ENCODE assay signal across 8 cellular contexts in the genomic region with DNA sequence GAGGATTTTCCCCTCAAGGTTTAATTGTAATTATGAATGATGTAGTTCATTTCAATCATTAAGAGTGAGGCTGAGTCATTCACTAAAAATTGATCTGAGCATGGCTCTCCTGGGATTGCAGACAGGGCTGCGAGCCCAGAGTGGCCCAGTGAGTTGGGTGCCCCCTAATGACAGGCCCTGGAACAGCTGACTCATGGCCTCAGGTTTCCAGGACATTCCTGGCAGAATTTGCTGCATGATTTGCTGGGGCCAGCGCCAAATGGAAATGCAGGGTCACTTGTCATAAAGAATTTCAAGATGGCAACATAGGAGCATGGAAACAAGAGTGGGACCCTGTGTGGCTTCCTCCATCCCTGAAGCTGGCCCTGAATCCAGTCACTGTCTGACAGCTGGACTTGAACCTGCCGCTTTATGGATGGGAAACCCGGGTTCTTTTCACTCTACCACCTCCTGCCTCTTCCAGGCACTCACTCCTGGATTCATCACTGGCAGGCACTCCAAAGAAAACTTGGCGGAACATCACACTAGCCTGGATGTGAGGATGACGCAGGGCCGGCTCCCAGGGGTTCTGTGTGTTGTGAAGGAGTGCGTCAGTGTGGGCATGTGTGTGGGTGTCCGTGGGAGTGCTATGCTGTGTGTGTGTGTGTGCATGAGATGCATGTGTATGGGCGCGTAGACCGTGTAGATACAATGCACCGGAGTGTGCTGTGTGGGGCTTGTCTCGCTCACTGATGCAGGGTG. TPM values are rescaled to one million over a fixed set of nuclear protein-coding genes. Genes with fewer than 3 reads are reported as not detected.
A peak's percentile ranks its signal among the peaks of the same experiment; 100 is the strongest.
DNase-seq lines count a peak whose midpoint lies in the region; TF ChIP-seq lines count a peak whose summit lies in the region.

No MANE protein-coding gene starts in this region.

- H3K4me3 ChIP-seq in GM12865 (ENCODE audit: low read depth, low read length) = no peak overlapping the region

- DNase-seq in ACHN (peak; percentile 70), GM12865 (ENCODE audit: low read depth) (no peak), NCI-H345 (lab: John Stamatoyannopoulos, UW) (peak; percentile 63), dermis microvascular lymphatic vessel endothelial cell (ENCODE audit: low read depth in 2 of 2) (peak; percentile 50 to 63), myocyte (ENCODE audit: low read depth) (peak; percentile 68), NCI-H226 (no peak)
- DNase-seq in activated CD4-positive, alpha-beta T cell treated with anti-CD3 and anti-CD28 coated beads for 4 hours = no peak
- DNase-seq in activated CD4-positive, CD25-positive, alpha-beta regulatory T cell (lab: John Stamatoyannopoulos, UW) = no peak

- TF ChIP-seq CTCF in GM12865 (IDR thresholded peaks at IDR 0.05; ENCODE audit: insufficient read depth, low read depth, low read length, missing control alignments) = peak; percentile 46

- in situ Hi-C loops in ACHN (cut with HindIII; ENCODE audit: low pct_ligation_motif_present, low pct_unique_long_range_greater_than_20kb, low sequenced_read_pairs) = no loop called here

RNA-seq across cellular contexts. Expression of a gene that starts 15.2 kb away (rescaled TPM):
- total RNA-seq in dermis microvascular lymphatic vessel endothelial cell (20.7 and 20.8 TPM in 2 replicates), myocyte (33.8 and 42.5 TPM in 2 replicates)
- 0.96 TPM for polyA plus RNA-seq in myocyte (2012)

Comparison
In these comparisons a context has a peak if more than half of its experiments do, and no peak if none do; other contexts are left out.
1. DNase-seq: peak in ACHN (single experiment), NCI-H345 (single experiment), dermis microvascular lymphatic vessel endothelial cell (2 of 2) and myocyte (single experiment); none in GM12865 (single experiment), NCI-H226 (single experiment), activated CD4-positive, alpha-beta T cell treated with anti-CD3 and anti-CD28 coated beads for 4 hours (0 of 2) and activated CD4-positive, CD25-positive, alpha-beta regulatory T cell (0 of 4).